18 cellular contexts compared by ENCODE assay signal in the genomic region with DNA sequence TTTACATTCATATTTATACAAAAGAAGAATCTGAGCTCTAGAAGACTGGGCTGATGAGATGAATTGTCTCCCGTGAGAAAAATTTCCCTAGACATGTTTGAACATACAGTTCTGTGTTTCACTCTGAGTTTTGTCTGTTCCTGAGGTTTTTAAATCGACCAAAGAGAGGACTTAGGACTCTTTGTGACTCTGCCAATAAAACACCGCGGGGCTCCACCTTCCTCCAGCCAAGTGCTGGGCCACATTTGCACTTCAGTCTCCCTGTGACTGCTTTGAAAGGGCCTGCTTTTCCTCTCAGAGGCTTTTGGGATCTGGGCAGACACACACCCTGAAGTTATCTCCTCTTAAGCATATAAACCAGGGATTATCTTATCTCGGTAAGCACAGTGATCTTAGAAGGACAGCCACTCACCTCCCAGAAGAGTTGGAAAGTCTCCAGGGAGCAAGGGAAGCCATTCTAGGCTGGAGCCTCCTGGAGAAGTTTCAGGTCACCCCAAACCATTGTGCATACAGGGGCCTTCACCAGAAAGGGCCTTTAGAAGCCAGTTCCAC.
DNase-seq lines count a peak whose midpoint lies in the region; ATAC-seq lines count a peak whose summit lies in the region.
"Had no signal": no experiment of that assay in that cellular context is flagged by ENCODE, and none has a peak within 500 bp of the region (broad histone marks: within the 10 kb centered on the region; RNA-seq: fewer than 3 reads in every experiment).

No MANE protein-coding gene starts in this region.

- no peaks in the 10 kb centered on the region for H3K79me2 ChIP-seq in mesendoderm (ENCODE audit: control insufficient read depth, insufficient read depth, low read length)

- peak overlapping the region in 6 of 11 experiments; percentile 7 to 25 (median 16); a peak in 8 of 22 replicates for H3K4me2 ChIP-seq in BLaER1 treated with 17β-estradiol and CSF1 and Interleukin-3, amounts not matched to agents 10 nM and 100 nM
- H3K4me2 ChIP-seq in mesendoderm (ENCODE audit: low read length), result no peak overlapping the region
- H3K4me2 ChIP-seq: A549 had no signal

- no peak overlapping the region for H3K23ac ChIP-seq in mesendoderm (ENCODE audit: low read length)

- no peak overlapping the region for H4K8ac ChIP-seq in mesendoderm (ENCODE audit: low read depth, low read length)

- DNase-seq in HuH-7 (ENCODE audit: low spot score), result peak; percentile 61
- DNase-seq in astrocyte of the hippocampus (ENCODE audit: low read depth, low spot score), result peak; percentile 26
- peak; percentile 90 for DNase-seq in mesendoderm
- DNase-seq in aorta, result no peak
- DNase-seq in posterior vena cava (ENCODE audit: low spot score), result no peak
- DNase-seq: activated CD4-positive, alpha-beta memory T cell treated with anti-CD3 and anti-CD28 coated beads, Interleukin-2, amount 10 ng/mL, durations not matched to agents 7 days and 5 days; CD4-positive, alpha-beta T cell; left lung; NCI-H1694 treated with DMSO at 0.1 percent for 48 hours; NCI-H524; upper lobe of left lung had no signal

- no peak overlapping the region for H2BK5ac ChIP-seq in mesendoderm (ENCODE audit: low read length)

- H3K9ac ChIP-seq in BLaER1 treated with 17β-estradiol and CSF1 and Interleukin-3, amounts not matched to agents 10 nM and 100 nM, result peak overlapping the region in 1 of 11 experiments; percentile 8; a peak in 1 of 22 replicates
- no peak overlapping the region for H3K9ac ChIP-seq in mesendoderm (ENCODE audit: low read length)

- H2BK15ac ChIP-seq in mesendoderm (replicated peaks; ENCODE audit: low read depth), result no peak overlapping the region

- no peak overlapping the region for H3K4ac ChIP-seq in mesendoderm (ENCODE audit: low read depth, low read length)

- WGBS in mesendoderm (ENCODE audit: extremely low coverage, insufficient coverage, low lambda C conversion rate), result no CpG with 5 or more reads among the region's 5 CpGs
- WGBS in aorta, 2 donors, result 47 to 51% methylated on average over 5 of the region's 5 CpGs

- H2AK5ac ChIP-seq in mesendoderm (ENCODE audit: low read length), result no peak overlapping the region

- H2BK120ac ChIP-seq in mesendoderm (ENCODE audit: low read depth, low read length), result no peak overlapping the region

- peak overlapping the region in 6 of 11 experiments; percentile 12 to 56 (median 41); a peak in 6 of 22 replicates for H3K27ac ChIP-seq in BLaER1 treated with 17β-estradiol and CSF1 and Interleukin-3, amounts not matched to agents 10 nM and 100 nM
- H3K27ac ChIP-seq in mesendoderm (ENCODE audit: low read depth, low read length), result no peak overlapping the region
- no peak overlapping the region for H3K27ac ChIP-seq in aorta (ENCODE audit: low read depth in 1 of 2, low read length in 2 of 2)
- H3K27ac ChIP-seq: A549, left lung, prostate gland, upper lobe of left lung, VCaP had no signal

- H3K27me3 ChIP-seq in BLaER1 treated with 17β-estradiol and CSF1 and Interleukin-3, amounts not matched to agents 10 nM and 100 nM, result no peaks in the 10 kb centered on the region
- H3K27me3 ChIP-seq in mesendoderm (ENCODE audit: insufficient read depth, low read length, poor library complexity), result no peaks in the 10 kb centered on the region
- no peaks in the 10 kb centered on the region for H3K27me3 ChIP-seq in aorta (ENCODE audit: control insufficient read depth in 1 of 2, insufficient read depth in 2 of 2, low read length in 1 of 2)
- H3K27me3 ChIP-seq: left lung, upper lobe of left lung had no signal

- H3K36me3 ChIP-seq in BLaER1 treated with 17β-estradiol and CSF1 and Interleukin-3, amounts not matched to agents 10 nM and 100 nM, result no peaks in the 10 kb centered on the region
- H3K36me3 ChIP-seq in mesendoderm (ENCODE audit: control insufficient read depth, insufficient read depth, low read length) (no peaks in the 10 kb centered on the region), aorta (ENCODE audit: control insufficient read depth in 1 of 2, insufficient read depth in 2 of 2, low read length in 1 of 2) (no peaks in the 10 kb centered on the region)
- H3K36me3 ChIP-seq: left lung, prostate gland, upper lobe of left lung had no signal

- H3K18ac ChIP-seq in mesendoderm (ENCODE audit: low read length), result no peak overlapping the region

- H3K79me1 ChIP-seq in mesendoderm (ENCODE audit: low read length), result no peaks in the 10 kb centered on the region

- peaks cover 0 to 25% (median 6%) of the 10 kb centered on the region in 11 experiments; a peak in 17 of 22 replicates for H3K9me3 ChIP-seq in BLaER1 treated with 17β-estradiol and CSF1 and Interleukin-3, amounts not matched to agents 10 nM and 100 nM (replicated peaks in 1 of 11)
- no peaks in the 10 kb centered on the region for H3K9me3 ChIP-seq in aorta (ENCODE audit: control insufficient read depth, low read length)
- H3K9me3 ChIP-seq: A549, left lung, prostate gland, upper lobe of left lung had no signal

- no peak overlapping the region for H4K5ac ChIP-seq in mesendoderm (ENCODE audit: low read length)

- peaks cover 5 to 34% (median 24%) of the 10 kb centered on the region in 10 experiments for H3K4me1 ChIP-seq in BLaER1 treated with 17β-estradiol and CSF1 and Interleukin-3, amounts not matched to agents 10 nM and 100 nM
- H3K4me1 ChIP-seq in mesendoderm (ENCODE audit: control insufficient read depth, low read depth, low read length) (no peaks in the 10 kb centered on the region), aorta (ENCODE audit: control insufficient read depth in 1 of 2, insufficient read depth in 2 of 2, low read length in 2 of 2) (no peaks in the 10 kb centered on the region)
- H3K4me1 ChIP-seq: A549, left lung, prostate gland had no signal

- H4K20me1 ChIP-seq in BLaER1 treated with 17β-estradiol and CSF1 and Interleukin-3, amounts not matched to agents 10 nM and 100 nM, result no peaks in the 10 kb centered on the region

- intact Hi-C loops in aorta (cut with DNase I), result no loop called here
- intact Hi-C loops in posterior vena cava (cut with DNase I), result no loop called here

- ATAC-seq in HG02938 (IDR thresholded peaks at IDR 0.05; ENCODE audit: unreplicated experiment) (no peak), aorta (ENCODE audit: low FRiP score) (no peak), HG03175 (IDR thresholded peaks at IDR 0.05; ENCODE audit: unreplicated experiment) (no peak)
- ATAC-seq: A549; left lung; stimulated activated memory B cell treated with anti-CD40 and anti-IgM and Interleukin-4, amounts not matched to agents 10 μg/mL and 1 μg/mL and 100 μg/mL, for 72 hours had no signal

- H3K56ac ChIP-seq in mesendoderm (ENCODE audit: low read length), result no peak overlapping the region

- no peak overlapping the region for H3K4me3 ChIP-seq in BLaER1 treated with 17β-estradiol and CSF1 and Interleukin-3, amounts not matched to agents 10 nM and 100 nM
- no peak overlapping the region for H3K4me3 ChIP-seq in mesendoderm (ENCODE audit: low read length)
- H3K4me3 ChIP-seq in aorta (ENCODE audit: low read length in 2 of 2), result no peak overlapping the region
- H3K4me3 ChIP-seq: A549, left lung, prostate gland, upper lobe of left lung had no signal

Comparison
In these comparisons a context has a peak if more than half of its experiments do, and no peak if none do; other contexts are left out.
1. H3K27ac ChIP-seq: peak in BLaER1 treated with 17β-estradiol and CSF1 and Interleukin-3, amounts not matched to agents 10 nM and 100 nM (6 of 11); none in mesendoderm (single experiment) and aorta (0 of 2).
2. DNase-seq: peak in HuH-7 (single experiment), astrocyte of the hippocampus (single experiment) and mesendoderm (single experiment); none in aorta (0 of 2) and posterior vena cava (single experiment).